ENCODE assay signal across 1 cellular context in the genomic region with DNA sequence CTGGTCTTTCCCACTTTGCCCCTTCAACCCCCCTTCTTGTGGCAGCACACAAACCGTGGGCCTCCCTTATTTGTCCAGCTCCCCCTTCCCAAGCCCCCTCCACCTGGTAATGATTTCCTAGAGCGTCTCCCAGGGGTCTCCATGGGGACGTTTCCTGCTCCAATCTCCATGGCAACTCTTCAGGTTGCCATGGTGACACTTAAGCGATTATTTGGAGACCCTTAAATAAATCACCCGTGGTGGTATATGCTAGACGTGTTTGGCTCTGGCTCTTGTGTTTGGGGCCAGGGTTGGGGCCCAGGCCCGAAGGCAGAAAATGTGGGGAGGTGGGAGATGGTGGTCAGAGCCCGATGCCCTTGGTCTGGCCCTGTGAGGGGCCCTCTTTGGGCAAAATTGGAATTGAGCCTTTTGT.
TF ChIP-seq lines count a peak whose summit lies in the region.

No MANE protein-coding gene starts in this region.

TF ChIP-seq in HepG2, 621 proteins besides CTCF, POLR2A, EP300 and RAD21 (continued from another document):
- TF ChIP-seq, protein P1, sequence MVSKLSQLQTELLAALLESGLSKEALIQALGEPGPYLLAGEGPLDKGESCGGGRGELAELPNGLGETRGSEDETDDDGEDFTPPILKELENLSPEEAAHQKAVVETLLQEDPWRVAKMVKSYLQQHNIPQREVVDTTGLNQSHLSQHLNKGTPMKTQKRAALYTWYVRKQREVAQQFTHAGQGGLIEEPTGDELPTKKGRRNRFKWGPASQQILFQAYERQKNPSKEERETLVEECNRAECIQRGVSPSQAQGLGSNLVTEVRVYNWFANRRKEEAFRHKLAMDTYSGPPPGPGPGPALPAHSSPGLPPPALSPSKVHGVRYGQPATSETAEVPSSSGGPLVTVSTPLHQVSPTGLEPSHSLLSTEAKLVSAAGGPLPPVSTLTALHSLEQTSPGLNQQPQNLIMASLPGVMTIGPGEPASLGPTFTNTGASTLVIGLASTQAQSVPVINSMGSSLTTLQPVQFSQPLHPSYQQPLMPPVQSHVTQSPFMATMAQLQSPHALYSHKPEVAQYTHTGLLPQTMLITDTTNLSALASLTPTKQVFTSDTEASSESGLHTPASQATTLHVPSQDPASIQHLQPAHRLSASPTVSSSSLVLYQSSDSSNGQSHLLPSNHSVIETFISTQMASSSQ (IDR thresholded peaks at IDR 0.05; ENCODE audit: low read depth), result peak; percentile 69; the same call in 1 of the 2 replicates
- TF ChIP-seq, protein P1 (CRISPR knock-in tag; IDR thresholded peaks at IDR 0.05; ENCODE audit: borderline replicate concordance), result peak; percentile 76; the same call in 1 of the 2 replicates
- TF ChIP-seq RFX1 (IDR thresholded peaks at IDR 0.05) (peak; percentile 89), U2AF1 (optimal IDR thresholded peaks at IDR 0.05; ENCODE audit: low read depth, low read length) (no peak), HNF1B (CRISPR knock-in tag; IDR thresholded peaks at IDR 0.05) (peak; percentile 72; the same call in 1 of the 2 replicates), ZBTB7A (CRISPR knock-in tag; IDR thresholded peaks at IDR 0.05) (0 out of 2 replicates have a peak, but pooled peaks have one; percentile 28), GPN1 (CRISPR knock-in tag; IDR thresholded peaks at IDR 0.05; ENCODE audit: borderline replicate concordance) (no peak), ARNT2 (CRISPR knock-in tag; IDR thresholded peaks at IDR 0.05; ENCODE audit: low read depth) (no peak), ZBTB43 (CRISPR knock-in tag; conservative IDR thresholded peaks at IDR 0.05) (no peak), FOXA3 (CRISPR knock-in tag; IDR thresholded peaks at IDR 0.05) (0 out of 2 replicates have a peak, but pooled peaks have one; percentile 21), RFX3 (CRISPR knock-in tag; IDR thresholded peaks at IDR 0.05) (peak; percentile 84)
- TF ChIP-seq, protein P2, sequence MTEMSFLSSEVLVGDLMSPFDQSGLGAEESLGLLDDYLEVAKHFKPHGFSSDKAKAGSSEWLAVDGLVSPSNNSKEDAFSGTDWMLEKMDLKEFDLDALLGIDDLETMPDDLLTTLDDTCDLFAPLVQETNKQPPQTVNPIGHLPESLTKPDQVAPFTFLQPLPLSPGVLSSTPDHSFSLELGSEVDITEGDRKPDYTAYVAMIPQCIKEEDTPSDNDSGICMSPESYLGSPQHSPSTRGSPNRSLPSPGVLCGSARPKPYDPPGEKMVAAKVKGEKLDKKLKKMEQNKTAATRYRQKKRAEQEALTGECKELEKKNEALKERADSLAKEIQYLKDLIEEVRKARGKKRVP (CRISPR knock-in tag; IDR thresholded peaks at IDR 0.05), result no peak
